In genomic region chr6:150668882-150669476, GRCh38 we compare ENCODE assay signal across 11 cellular contexts.
DNase-seq lines count a peak whose midpoint lies in the region; ATAC-seq, FAIRE-seq and TF ChIP-seq lines count a peak whose summit lies in the region.
"Had no signal": no experiment of that assay in that cellular context is flagged by ENCODE, and none has a peak within 500 bp of the region (broad histone marks: within the 10 kb centered on the region; RNA-seq: fewer than 3 reads in every experiment).

No MANE protein-coding gene starts in this region.

- H3K27ac Mint-ChIP-seq in IgD-negative memory B cell (peak overlapping the region in 2 of 3 donors; percentile 19 to 24), chondrocyte (ENCODE audit: unreplicated experiment) (peak overlapping the region; percentile 71)
- H3K27ac Mint-ChIP-seq in activated CD4-positive, alpha-beta memory T cell treated with anti-CD3 and anti-CD28 coated beads for 36 hours, result no peak overlapping the region
- H3K27ac Mint-ChIP-seq: activated naive CD4-positive, alpha-beta T cell treated with anti-CD3 and anti-CD28 coated beads, Interleukin-2, amount 50 U/mL, for 24 hours had no signal

- no peaks in the 10 kb centered on the region for H3K27me3 Mint-ChIP-seq in IgD-negative memory B cell
- H3K27me3 Mint-ChIP-seq in chondrocyte (ENCODE audit: low read depth), result no peaks in the 10 kb centered on the region
- H3K27me3 Mint-ChIP-seq in activated CD4-positive, alpha-beta memory T cell treated with anti-CD3 and anti-CD28 coated beads for 36 hours, result no peaks in the 10 kb centered on the region

- TF ChIP-seq CTCF in chondrocyte (IDR thresholded peaks at IDR 0.05), result no peak
- TF ChIP-seq CTCF in lower lobe of right lung (IDR thresholded peaks at IDR 0.05), result no peak

- H3K4me3 Mint-ChIP-seq in IgD-negative memory B cell, result no peak overlapping the region
- H3K4me3 Mint-ChIP-seq in chondrocyte (ENCODE audit: unreplicated experiment), result no peak overlapping the region
- H3K4me3 Mint-ChIP-seq in activated CD4-positive, alpha-beta memory T cell treated with anti-CD3 and anti-CD28 coated beads for 36 hours, result no peak overlapping the region
- H3K4me3 Mint-ChIP-seq: activated naive CD4-positive, alpha-beta T cell treated with anti-CD3 and anti-CD28 coated beads, Interleukin-2, amount 50 U/mL, for 24 hours had no signal

- 53 to 63% (median 57%) methylated on average over 5 of the region's 5 CpGs for WGBS in small intestine, 3 donors

- H3K4me1 Mint-ChIP-seq in IgD-negative memory B cell (peaks cover 18 to 38% (median 29%) of the 10 kb centered on the region in 3 donors), chondrocyte (ENCODE audit: low read depth) (peaks cover 26% of the 10 kb centered on the region)
- H3K4me1 Mint-ChIP-seq in activated CD4-positive, alpha-beta memory T cell treated with anti-CD3 and anti-CD28 coated beads for 36 hours (ENCODE audit: low read depth), result peaks cover 10% of the 10 kb centered on the region
- H3K4me1 Mint-ChIP-seq: activated naive CD4-positive, alpha-beta T cell treated with anti-CD3 and anti-CD28 coated beads, Interleukin-2, amount 50 U/mL, for 24 hours had no signal

- intact Hi-C loops in lower lobe of right lung (cut with DNase I), result no loop called here
- intact Hi-C loops in activated CD4-positive, alpha-beta memory T cell treated with anti-CD3 and anti-CD28 coated beads for 36 hours (cut with micrococcal nuclease), result no loop called here

- ATAC-seq in lower lobe of right lung, result no peak

- H3K27ac ChIP-seq in lower lobe of right lung, result peak overlapping the region; percentile 76
- peak overlapping the region; percentile 65 to 76 for H3K27ac ChIP-seq in small intestine (ENCODE audit: low read depth in 1 of 2, low read length in 1 of 2)
- H3K27ac ChIP-seq: BLaER1 treated with 17β-estradiol and CSF1 and Interleukin-3, amounts not matched to agents 10 nM and 100 nM had no signal

- no peak for FAIRE-seq in small intestine (lab: Jason Lieb, UNC)

- H3K9me3 Mint-ChIP-seq in IgD-negative memory B cell (no peaks in the 10 kb centered on the region), chondrocyte (ENCODE audit: low read depth) (no peaks in the 10 kb centered on the region)
- H3K9me3 Mint-ChIP-seq in activated CD4-positive, alpha-beta memory T cell treated with anti-CD3 and anti-CD28 coated beads for 36 hours, result no peaks in the 10 kb centered on the region
- H3K9me3 Mint-ChIP-seq: activated naive CD4-positive, alpha-beta T cell treated with anti-CD3 and anti-CD28 coated beads, Interleukin-2, amount 50 U/mL, for 24 hours had no signal

- H3K27me3 ChIP-seq in lower lobe of right lung (ENCODE audit: low read depth) (no peaks in the 10 kb centered on the region), small intestine (ENCODE audit: control insufficient read depth in 2 of 2, insufficient read depth in 2 of 2, low read length in 2 of 2) (no peaks in the 10 kb centered on the region)

- no peak overlapping the region for H3K4me3 ChIP-seq in lower lobe of right lung
- H3K4me3 ChIP-seq in small intestine (ENCODE audit: low read depth in 1 of 2, low read length in 2 of 2), result no peak overlapping the region
- H3K4me3 ChIP-seq: BLaER1 treated with 17β-estradiol and CSF1 and Interleukin-3, amounts not matched to agents 10 nM and 100 nM had no signal

- H3K36me3 ChIP-seq in lower lobe of right lung (no peaks in the 10 kb centered on the region), small intestine (ENCODE audit: control insufficient read depth in 2 of 2, insufficient read depth in 2 of 2, low read length in 2 of 2) (no peaks in the 10 kb centered on the region)
- H3K36me3 ChIP-seq: BLaER1 treated with 17β-estradiol and CSF1 and Interleukin-3, amounts not matched to agents 10 nM and 100 nM had no signal

- POLR2A ChIA-PET in activated CD4-positive, alpha-beta memory T cell treated with anti-CD3 and anti-CD28 coated beads for 36 hours (lab: Charles Lee), result no interaction called here

- H3K4me1 ChIP-seq in lower lobe of right lung (peaks cover 36% of the 10 kb centered on the region), small intestine (ENCODE audit: control insufficient read depth in 2 of 2, insufficient read depth in 1 of 2, low read depth in 1 of 2, low read length in 1 of 2) (peaks cover 8 to 19% of the 10 kb centered on the region in 2 donors)

- H3K36me3 Mint-ChIP-seq in IgD-negative memory B cell, result peaks cover 8% of the 10 kb centered on the region
- H3K36me3 Mint-ChIP-seq in chondrocyte (ENCODE audit: low read depth), result peaks cover 2% of the 10 kb centered on the region
- H3K36me3 Mint-ChIP-seq in activated CD4-positive, alpha-beta memory T cell treated with anti-CD3 and anti-CD28 coated beads for 36 hours, result no peaks in the 10 kb centered on the region
- H3K36me3 Mint-ChIP-seq: activated naive CD4-positive, alpha-beta T cell treated with anti-CD3 and anti-CD28 coated beads, Interleukin-2, amount 50 U/mL, for 24 hours had no signal

- CTCF ChIA-PET in activated CD4-positive, alpha-beta memory T cell treated with anti-CD3 and anti-CD28 coated beads for 36 hours (lab: Charles Lee), result no interaction called here

- no peak for DNase-seq in chondrocyte (ENCODE audit: low spot score)
- no peak for DNase-seq in lower lobe of right lung
- DNase-seq in small intestine, result no peak
- no peak for DNase-seq in activated CD4-positive, alpha-beta memory T cell treated with anti-CD3 and anti-CD28 coated beads for 36 hours
- no peak for DNase-seq in GM19240 (ENCODE audit: insufficient read length, low spot score)
- no peak for DNase-seq in NCI-H1417 treated with DMSO at 0.1 percent for 48 hours (lab: John Stamatoyannopoulos, UW)
- DNase-seq in germinal center (ENCODE audit: low spot score), result no peak
- DNase-seq: effector CD8-positive, alpha-beta T cell had no signal

- H3K9me3 ChIP-seq in lower lobe of right lung (no peaks in the 10 kb centered on the region), small intestine (ENCODE audit: control insufficient read depth, low read depth) (no peaks in the 10 kb centered on the region)
- H3K9me3 ChIP-seq: BLaER1 treated with 17β-estradiol and CSF1 and Interleukin-3, amounts not matched to agents 10 nM and 100 nM had no signal
